In the genomic region with DNA sequence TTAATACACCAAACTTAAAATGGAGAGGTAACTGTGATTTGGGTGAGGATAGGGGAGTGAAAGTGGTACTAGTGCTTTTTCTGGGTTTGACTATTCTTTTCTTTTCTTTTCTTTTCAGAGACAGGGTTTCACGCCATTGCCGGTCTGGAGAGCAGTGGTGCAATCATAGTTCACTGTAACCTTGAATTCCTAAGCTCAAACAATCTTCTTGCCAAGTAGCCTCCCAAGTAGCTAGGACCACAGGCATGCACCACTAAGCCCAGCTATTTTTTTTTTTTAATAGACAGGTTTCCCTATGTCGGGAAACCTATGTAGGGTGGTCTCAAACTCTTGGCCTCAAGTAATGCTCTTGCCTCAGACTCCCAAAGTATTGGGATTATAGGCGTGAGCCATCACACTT, we compare ENCODE assay signal across 21 cellular contexts.
"Had no signal": no experiment of that assay in that cellular context is flagged by ENCODE, and none has a peak within 500 bp of the region (broad histone marks: within the 10 kb centered on the region; RNA-seq: fewer than 3 reads in every experiment).

No MANE protein-coding gene starts in this region.

- DNase-seq: activated CD4-positive, alpha-beta memory T cell treated with anti-CD3 and anti-CD28 coated beads for 36 hours; activated CD4-positive, alpha-beta T cell treated with anti-CD3 and anti-CD28 coated beads for 4 hours; activated T-cell treated with anti-CD3 and anti-CD28 coated beads for 4 hours; amygdala; cerebellar nuclear complex; effector CD8-positive, alpha-beta T cell; hypothalamus; kidney; occipital lobe; stimulated activated CD4-positive, alpha-beta T cell treated with anti-CD3 and anti-CD28 coated beads, Interleukin-12 subunit alpha, Interleukin-12 subunit beta, amount 100 ng/mL, for 4 hours; stimulated activated CD4-positive, alpha-beta T cell treated with anti-CD3 and anti-CD28 coated beads, Interleukin-1b, Interleukin-23, amount 100 ng/mL, for 48 hours; stimulated activated CD8-positive, alpha-beta memory T cell treated with anti-CD3 and anti-CD28 coated beads, Interleukin-4, amount 100 ng/mL, for 48 hours; stimulated activated naive CD4-positive, alpha-beta T cell had no signal

- H3K9me3 ChIP-seq: breast epithelium, esophagus muscularis mucosa, thyroid gland had no signal

- H3K36me3 Mint-ChIP-seq: activated CD4-positive, alpha-beta memory T cell treated with anti-CD3 and anti-CD28 coated beads for 36 hours; activated naive CD8-positive, alpha-beta T cell had no signal

- H3K4me3 ChIP-seq: breast epithelium, esophagus muscularis mucosa, thyroid gland had no signal

- H3K9me3 Mint-ChIP-seq: activated CD4-positive, alpha-beta memory T cell treated with anti-CD3 and anti-CD28 coated beads for 36 hours; activated T-helper 1 cell treated with anti-CD3 and anti-CD28 coated beads, Interleukin-12 subunit alpha, Interleukin-12 subunit beta, Interleukin-2, Interleukin-4 antibody, amounts not matched to agents 30 ng/mL and 10 ng/mL and 1 ng/mL, durations not matched to agents 14 hours and 24 hours and 36 hours; dendritic cell treated with granulocyte-macrophage colony-stimulating factor and Interleukin-4, amounts not matched to agents 40 ng/mL and 50 ng/mL, for 4 days; T-helper 2 cell treated with Interferon-gamma antibody and Interleukin-4, amounts not matched to agents 5 μg/mL and 100 μg/mL, for 36 hours had no signal

- H3K4me3 Mint-ChIP-seq: activated CD4-positive, alpha-beta memory T cell treated with anti-CD3 and anti-CD28 coated beads for 36 hours; activated naive CD8-positive, alpha-beta T cell; activated T-helper 1 cell treated with anti-CD3 and anti-CD28 coated beads, Interleukin-12 subunit alpha, Interleukin-12 subunit beta, Interleukin-2, Interleukin-4 antibody, amounts not matched to agents 30 ng/mL and 10 ng/mL and 1 ng/mL, durations not matched to agents 14 hours and 24 hours and 36 hours; dendritic cell treated with granulocyte-macrophage colony-stimulating factor and Interleukin-4, amounts not matched to agents 40 ng/mL and 50 ng/mL, for 4 days; T-helper 2 cell treated with Interferon-gamma antibody and Interleukin-4, amounts not matched to agents 5 μg/mL and 100 μg/mL, for 36 hours had no signal

- H3K27me3 ChIP-seq: esophagus muscularis mucosa, thyroid gland had no signal

- H3K4me1 ChIP-seq: breast epithelium, thyroid gland had no signal

- H3K36me3 ChIP-seq: breast epithelium, esophagus muscularis mucosa, thyroid gland had no signal

- H3K27me3 Mint-ChIP-seq: activated naive CD8-positive, alpha-beta T cell had no signal

- H3K27ac ChIP-seq: breast epithelium, esophagus muscularis mucosa, thyroid gland had no signal

- H3K27ac Mint-ChIP-seq: activated CD4-positive, alpha-beta memory T cell treated with anti-CD3 and anti-CD28 coated beads for 36 hours; activated naive CD8-positive, alpha-beta T cell; activated T-helper 1 cell treated with anti-CD3 and anti-CD28 coated beads, Interleukin-12 subunit alpha, Interleukin-12 subunit beta, Interleukin-2, Interleukin-4 antibody, amounts not matched to agents 30 ng/mL and 10 ng/mL and 1 ng/mL, durations not matched to agents 14 hours and 24 hours and 36 hours; dendritic cell treated with granulocyte-macrophage colony-stimulating factor and Interleukin-4, amounts not matched to agents 40 ng/mL and 50 ng/mL, for 4 days; T-helper 2 cell treated with Interferon-gamma antibody and Interleukin-4, amounts not matched to agents 5 μg/mL and 100 μg/mL, for 36 hours had no signal

- ATAC-seq: left lobe of liver had no signal
